In the genomic region with DNA sequence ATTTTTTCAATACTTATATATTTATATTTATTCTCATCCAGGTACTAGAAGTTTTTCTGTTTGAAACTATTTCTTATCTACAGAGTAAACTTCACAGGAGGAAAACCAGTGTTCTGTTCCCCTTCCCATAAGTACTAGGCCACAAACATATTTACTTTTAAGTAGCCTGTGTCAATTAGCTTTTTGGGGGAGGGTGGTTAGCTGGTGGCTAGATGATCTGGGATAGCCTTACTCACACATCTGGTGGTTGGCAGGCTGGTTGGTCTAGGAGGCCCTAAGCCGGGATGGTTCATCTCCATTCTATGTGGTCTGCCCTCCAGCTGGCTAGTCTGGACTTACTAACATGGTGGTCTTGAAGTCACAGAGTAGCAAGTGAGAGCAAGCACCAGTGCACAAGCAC, we compare ENCODE assay signal across 20 cellular contexts.
"Had no signal": no experiment of that assay in that cellular context is flagged by ENCODE, and none has a peak within 500 bp of the region (broad histone marks: within the 10 kb centered on the region; RNA-seq: fewer than 3 reads in every experiment).

No MANE protein-coding gene starts in this region.

- H3K27me3 Mint-ChIP-seq: memory B cell had no signal

- ATAC-seq: activated CD4-positive, CD25-positive, alpha-beta regulatory T cell treated with anti-CD3 and anti-CD28 coated beads, Interleukin-2, amount 50 U/mL, for 24 hours; activated CD8-positive, alpha-beta memory T cell treated with anti-CD3 and anti-CD28 coated beads, Interleukin-2, amount 10 ng/mL, durations not matched to agents 7 days and 5 days; activated naive CD4-positive, alpha-beta T cell treated with anti-CD3 and anti-CD28 coated beads, Interleukin-2, amount 50 U/mL, for 72 hours; foreskin keratinocyte; heart left ventricle; natural killer cell treated with Interleukin-12 subunit alpha and Interleukin-12 subunit beta and Interleukin-15 and Interleukin-18, amount 100 ng/mL, for 72 hours; psoas muscle; stimulated activated naive CD8-positive, alpha-beta T cell treated with anti-CD3 and anti-CD28 coated beads, Interleukin-15, Interleukin-2, amounts not matched to agents 100 U/mL and 50 U/mL, for 24 hours; upper lobe of right lung had no signal

- H3K9me3 Mint-ChIP-seq: dendritic cell treated with granulocyte-macrophage colony-stimulating factor and Interleukin-4, amounts not matched to agents 40 ng/mL and 50 ng/mL, for 4 days; memory B cell had no signal

- H3K4me3 Mint-ChIP-seq: activated CD8-positive, alpha-beta memory T cell treated with anti-CD3 and anti-CD28 coated beads, Interleukin-2, amount 10 ng/mL, durations not matched to agents 7 days and 5 days; activated T-cell treated with anti-CD3 and anti-CD28 coated beads, Interleukin-2, amount 50 U/mL, for 24 hours; dendritic cell treated with granulocyte-macrophage colony-stimulating factor and Interleukin-4, amounts not matched to agents 40 ng/mL and 50 ng/mL, for 4 days; memory B cell; natural killer cell treated with Interleukin-12 subunit alpha and Interleukin-12 subunit beta and Interleukin-15 and Interleukin-18, amount 100 ng/mL, for 72 hours had no signal

- H3K27me3 ChIP-seq: brain microvascular endothelial cell, foreskin keratinocyte, sigmoid colon, upper lobe of right lung had no signal

- DNase-seq: activated CD4-positive, alpha-beta T cell treated with anti-CD3 and anti-CD28 coated beads, Interleukin-2, amount 50 U/mL, for 4 hours; activated CD8-positive, alpha-beta memory T cell treated with anti-CD3 and anti-CD28 coated beads, Interleukin-2, amount 10 ng/mL, durations not matched to agents 7 days and 5 days; activated effector memory CD4-positive, alpha-beta T cell treated with Interleukin-2 at 50 U/mL for 16 hours; activated T-cell treated with anti-CD3 and anti-CD28 coated beads, Interleukin-2, amount 50 U/mL, for 24 hours; amygdala; brain microvascular endothelial cell; cerebellar nuclear complex; foreskin keratinocyte; heart left ventricle; nucleus accumbens; psoas muscle; sigmoid colon; stimulated activated CD4-positive, alpha-beta T cell treated with anti-CD3 and anti-CD28 coated beads, Interleukin-12 subunit alpha, Interleukin-12 subunit beta, amount 100 ng/mL, for 4 hours; stimulated activated naive CD8-positive, alpha-beta T cell treated with anti-CD3 and anti-CD28 coated beads, Interleukin-15, Interleukin-2, amounts not matched to agents 100 U/mL and 50 U/mL, for 24 hours; upper lobe of right lung had no signal

- H3K4me1 ChIP-seq: psoas muscle, upper lobe of right lung had no signal

- H3K36me3 ChIP-seq: brain microvascular endothelial cell, heart left ventricle, sigmoid colon, upper lobe of right lung had no signal

- H3K4me3 ChIP-seq: heart left ventricle, psoas muscle, sigmoid colon, upper lobe of right lung had no signal

- H3K27ac ChIP-seq: brain microvascular endothelial cell, foreskin keratinocyte, heart left ventricle, psoas muscle, sigmoid colon, upper lobe of right lung had no signal

- H3K9me3 ChIP-seq: sigmoid colon, upper lobe of right lung had no signal

- H3K36me3 Mint-ChIP-seq: activated naive CD4-positive, alpha-beta T cell treated with anti-CD3 and anti-CD28 coated beads, Interleukin-2, amount 50 U/mL, for 72 hours; natural killer cell treated with Interleukin-12 subunit alpha and Interleukin-12 subunit beta and Interleukin-15 and Interleukin-18, amount 100 ng/mL, for 72 hours had no signal

- H3K27ac Mint-ChIP-seq: activated CD8-positive, alpha-beta memory T cell treated with anti-CD3 and anti-CD28 coated beads, Interleukin-2, amount 10 ng/mL, durations not matched to agents 7 days and 5 days; activated naive CD4-positive, alpha-beta T cell treated with anti-CD3 and anti-CD28 coated beads, Interleukin-2, amount 50 U/mL, for 72 hours; activated T-cell treated with anti-CD3 and anti-CD28 coated beads, Interleukin-2, amount 50 U/mL, for 24 hours; dendritic cell treated with granulocyte-macrophage colony-stimulating factor and Interleukin-4, amounts not matched to agents 40 ng/mL and 50 ng/mL, for 4 days; natural killer cell treated with Interleukin-12 subunit alpha and Interleukin-12 subunit beta and Interleukin-15 and Interleukin-18, amount 100 ng/mL, for 72 hours had no signal
